9 cellular contexts compared by ENCODE assay signal in the genomic region with DNA sequence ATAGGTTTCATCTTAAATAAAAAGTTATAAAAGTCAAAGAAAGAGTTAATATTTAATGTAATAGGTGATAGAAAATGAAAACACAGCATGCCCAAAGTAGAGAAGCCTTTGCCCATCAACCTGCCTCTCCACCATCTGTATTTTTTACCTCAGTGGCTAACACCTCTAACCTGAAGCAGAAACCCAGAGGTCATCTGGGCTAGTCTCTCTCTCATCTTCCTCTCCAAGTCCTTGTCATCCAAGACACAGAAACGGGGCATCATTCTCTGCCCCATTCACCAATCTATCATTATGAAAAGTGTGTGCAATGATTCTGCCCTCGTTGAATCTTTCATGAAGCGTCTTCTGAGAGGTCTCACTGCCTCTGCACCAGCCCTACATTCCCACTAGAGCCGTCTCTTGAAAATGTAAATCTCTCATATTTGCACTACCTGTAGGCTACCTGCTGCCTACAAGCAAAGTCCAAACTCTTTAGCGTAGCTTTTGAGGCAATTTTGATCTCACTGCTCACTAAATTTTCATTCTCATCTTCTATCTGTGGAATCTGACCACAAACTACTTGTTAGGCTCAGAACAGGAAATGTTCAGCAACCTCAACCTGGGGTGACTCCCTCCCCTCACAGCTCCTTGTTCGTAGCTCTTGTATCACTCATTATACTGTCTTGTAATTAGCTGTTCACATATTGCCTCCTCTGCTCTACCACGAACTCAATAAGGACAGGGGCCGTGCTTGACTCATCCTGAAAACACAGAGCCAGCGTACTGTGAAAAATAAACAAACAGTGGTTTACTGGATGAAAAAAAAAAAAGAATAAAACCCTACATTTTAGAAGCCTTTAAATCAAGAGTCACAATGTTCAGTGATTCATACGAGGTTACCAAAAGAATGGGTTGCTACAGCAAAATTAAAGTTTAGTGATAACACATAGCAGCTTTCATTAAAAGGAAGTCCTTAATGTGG.
DNase-seq lines count a peak whose midpoint lies in the region; ATAC-seq and TF ChIP-seq lines count a peak whose summit lies in the region.
"Had no signal": no experiment of that assay in that cellular context is flagged by ENCODE, and none has a peak within 500 bp of the region (broad histone marks: within the 10 kb centered on the region; RNA-seq: fewer than 3 reads in every experiment).

No MANE protein-coding gene starts in this region.

- no peaks in the 10 kb centered on the region for H3K9me3 Mint-ChIP-seq in activated naive CD4-positive, alpha-beta T cell treated with anti-CD3 and anti-CD28 coated beads, Interleukin-2, amount 50 U/mL, for 72 hours
- H3K9me3 Mint-ChIP-seq: stimulated activated naive B cell treated with anti-CD40 and anti-IgM and Interleukin-4, amounts not matched to agents 10 μg/mL and 1 μg/mL and 100 μg/mL, for 72 hours had no signal

- H3K36me3 Mint-ChIP-seq in activated naive CD4-positive, alpha-beta T cell treated with anti-CD3 and anti-CD28 coated beads, Interleukin-2, amount 50 U/mL, for 72 hours, result no peaks in the 10 kb centered on the region
- H3K36me3 Mint-ChIP-seq: stimulated activated naive B cell treated with anti-CD40 and anti-IgM and Interleukin-4, amounts not matched to agents 10 μg/mL and 1 μg/mL and 100 μg/mL, for 72 hours had no signal

- DNase-seq in CD1c-positive myeloid dendritic cell (ENCODE audit: extremely low spot score) (peak; percentile 21), Kasumi-1 (lab: John Stamatoyannopoulos, UW) (peak; percentile 79 to 84), tibial artery (no peak), uterus (no peak), 8988T (no peak)
- DNase-seq in activated naive CD4-positive, alpha-beta T cell treated with anti-CD3 and anti-CD28 coated beads, Interleukin-2, amount 50 U/mL, for 72 hours (ENCODE audit: low spot score in 2 of 2), result peak in 1 of 2 donors; percentile 38
- DNase-seq in stimulated activated CD8-positive, alpha-beta memory T cell treated with anti-CD3 and anti-CD28 coated beads, Interleukin-12 subunit alpha, Interleukin-12 subunit beta, amount 100 ng/mL, for 24 hours (ENCODE audit: extremely low read depth), result peak; percentile 15
- DNase-seq: stimulated activated naive B cell treated with anti-CD40 and anti-IgM and Interleukin-4, amounts not matched to agents 10 μg/mL and 1 μg/mL and 100 μg/mL, for 72 hours had no signal

- no peak overlapping the region for H3K4me3 ChIP-seq in tibial artery
- H3K4me3 ChIP-seq in uterus, result no peak overlapping the region

- H3K36me3 ChIP-seq in tibial artery (no peaks in the 10 kb centered on the region), uterus (no peaks in the 10 kb centered on the region)

- TF ChIP-seq CTCF in tibial artery (IDR thresholded peaks at IDR 0.05) (no peak), uterus (IDR thresholded peaks at IDR 0.05) (no peak)

- ATAC-seq in GM21515 (IDR thresholded peaks at IDR 0.05; ENCODE audit: unreplicated experiment), result peak; percentile 87
- ATAC-seq in activated naive CD4-positive, alpha-beta T cell treated with anti-CD3 and anti-CD28 coated beads, Interleukin-2, amount 50 U/mL, for 72 hours, result peak; percentile 99 to 100

- no peaks in the 10 kb centered on the region for H3K9me3 ChIP-seq in tibial artery
- no peaks in the 10 kb centered on the region for H3K9me3 ChIP-seq in uterus

- TF ChIP-seq POLR2A in uterus (IDR thresholded peaks at IDR 0.05), result no peak

- H3K27me3 ChIP-seq in tibial artery (no peaks in the 10 kb centered on the region), uterus (no peaks in the 10 kb centered on the region)

- intact Hi-C loops in tibial artery (cut with DNase I; ENCODE audit: low total_unique reads), result no loop called here
- intact Hi-C loops in uterus (cut with DNase I; ENCODE audit: low total_unique reads), result no loop called here

- peak overlapping the region in 1 of 2 donors; percentile 44 for H3K27ac Mint-ChIP-seq in activated naive CD4-positive, alpha-beta T cell treated with anti-CD3 and anti-CD28 coated beads, Interleukin-2, amount 50 U/mL, for 72 hours
- H3K27ac Mint-ChIP-seq: stimulated activated naive B cell treated with anti-CD40 and anti-IgM and Interleukin-4, amounts not matched to agents 10 μg/mL and 1 μg/mL and 100 μg/mL, for 72 hours had no signal

- no peaks in the 10 kb centered on the region for H3K4me1 ChIP-seq in tibial artery
- no peaks in the 10 kb centered on the region for H3K4me1 ChIP-seq in uterus

- H3K27ac ChIP-seq in tibial artery, result no peak overlapping the region
- H3K27ac ChIP-seq in uterus, result no peak overlapping the region

Comparison
In these comparisons a context has a peak if more than half of its experiments do, and no peak if none do; other contexts are left out.
1. DNase-seq: peak in CD1c-positive myeloid dendritic cell (single experiment), Kasumi-1 (2 of 2) and stimulated activated CD8-positive, alpha-beta memory T cell treated with anti-CD3 and anti-CD28 coated beads, Interleukin-12 subunit alpha, Interleukin-12 subunit beta, amount 100 ng/mL, for 24 hours (single experiment); none in tibial artery (0 of 2), uterus (0 of 2) and 8988T (single experiment).